In the genomic region with DNA sequence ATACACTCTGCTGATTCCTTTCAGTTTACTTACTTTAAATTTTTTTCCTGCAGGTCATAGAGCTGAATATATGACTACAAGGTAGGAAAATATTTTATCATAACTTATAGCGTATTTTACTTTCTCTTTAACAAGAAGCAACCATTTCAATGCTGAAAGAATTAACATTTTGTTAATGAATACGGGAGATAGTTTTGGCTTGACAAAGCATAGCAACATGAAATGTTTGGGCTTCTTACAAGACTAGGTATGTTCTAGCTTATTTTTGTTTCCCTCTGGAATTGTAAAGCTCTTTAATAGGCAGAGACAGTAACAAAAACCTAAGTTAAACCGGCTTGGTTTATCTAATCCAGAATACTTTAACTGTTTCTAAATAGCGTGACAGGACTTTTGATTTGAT, we compare ENCODE assay signal across 30 cellular contexts.
DNase-seq lines count a peak whose midpoint lies in the region; ATAC-seq, FAIRE-seq and TF ChIP-seq lines count a peak whose summit lies in the region.
"Had no signal": no experiment of that assay in that cellular context is flagged by ENCODE, and none has a peak within 500 bp of the region (broad histone marks: within the 10 kb centered on the region; RNA-seq: fewer than 3 reads in every experiment).

No MANE protein-coding gene starts in this region.

- H3K4me2 ChIP-seq in keratinocyte (ENCODE audit: control insufficient read depth, extremely low read depth, insufficient read depth, low read depth, low read length): peak overlapping the region; percentile 88
- peak overlapping the region; percentile 50 for H3K4me2 ChIP-seq in skeletal muscle satellite cell (ENCODE audit: low read length)
- H3K4me2 ChIP-seq: smooth muscle cell had no signal

- H3K4me1 ChIP-seq in keratinocyte (ENCODE audit: control insufficient read depth, extremely low read depth, insufficient read depth, low read length) (peaks cover 63% of the 10 kb centered on the region), skeletal muscle satellite cell (ENCODE audit: control insufficient read depth, insufficient read depth, low read length) (peaks cover 72% of the 10 kb centered on the region)

- H3K4me3 ChIP-seq in SK-N-MC (peak overlapping the region; percentile 17; the same call in 1 of the 2 replicates), keratinocyte (ENCODE audit: control insufficient read depth in 2 of 3, extremely low read depth in 1 of 3, insufficient read depth in 2 of 3, low read depth in 1 of 3, low read length in 3 of 3) (peak overlapping the region in 2 of 3 experiments; percentile 48 to 54), skeletal muscle satellite cell (ENCODE audit: low read length) (no peak overlapping the region)
- H3K4me3 ChIP-seq: psoas muscle, smooth muscle cell, upper lobe of right lung had no signal

- intact Hi-C loops in Calu3 (cut with micrococcal nuclease; ENCODE audit: unreplicated experiment): loop anchor here (5.0 kb wide), 2 partner anchors 170 to 240 kb away; no protein-coding TSS in a partner anchor

- TF ChIP-seq CTCF in Calu3 (IDR thresholded peaks at IDR 0.05; ENCODE audit: unreplicated experiment) (no peak), keratinocyte (optimal IDR thresholded peaks at IDR 0.05 in 1 of 3, IDR thresholded peaks at IDR 0.05 in 1 of 3, conservative IDR thresholded peaks at IDR 0.05 in 1 of 3; ENCODE audit: extremely low read depth in 1 of 3, insufficient read depth in 2 of 3, low read length in 3 of 3) (no peak)

- DNase-seq in Calu3: no peak
- no peak for DNase-seq in SK-N-MC (ENCODE audit: low read depth, low spot score)
- no peak for DNase-seq in keratinocyte (ENCODE audit: low read depth, low spot score)
- no peak for DNase-seq in NCI-H187 (lab: John Stamatoyannopoulos, UW)
- no peak for DNase-seq in activated CD8-positive, alpha-beta memory T cell treated with anti-CD3 and anti-CD28 coated beads, Interleukin-2, amount 50 U/mL, for 4 hours
- DNase-seq: activated CD4-positive, alpha-beta T cell treated with anti-CD3 and anti-CD28 coated beads, Interleukin-2, amount 10 ng/mL, durations not matched to agents 24 days and 14 days; activated gamma-delta T cell treated with Interleukin-2 at 50 U/mL for 16 hours; activated naive CD8-positive, alpha-beta T cell treated with anti-CD3 and anti-CD28 coated beads, Interleukin-2, amount 50 U/mL, for 24 hours; activated T-cell treated with anti-CD3 and anti-CD28 coated beads, Interleukin-2, amount 50 U/mL, for 24 hours; C1 segment of cervical spinal cord; COR-L47; DMS79 treated with DMSO at 0.1 percent for 48 hours; GF-D8; HCEC 1CT; left colon; MV-4-11; NCI-H146; NCI-H446; NCI-H774; psoas muscle; stimulated activated CD4-positive, alpha-beta T cell treated with anti-CD3 and anti-CD28 coated beads, Interleukin-2, amount 100 ng/mL, for 24 hours; upper lobe of right lung; WERI-Rb-1 had no signal

- H3K27ac Mint-ChIP-seq in Calu3 (ENCODE audit: unreplicated experiment): peak overlapping the region; percentile 82
- no peak overlapping the region for H3K27ac Mint-ChIP-seq in activated T-helper 17 cell treated with anti-CD3 and anti-CD28 coated beads, Interleukin-2, amount 50 U/mL, for 72 hours
- H3K27ac Mint-ChIP-seq: activated CD4-positive, alpha-beta T cell treated with anti-CD3 and anti-CD28 coated beads, Interleukin-2, amount 10 ng/mL, durations not matched to agents 24 days and 14 days; activated naive CD8-positive, alpha-beta T cell treated with anti-CD3 and anti-CD28 coated beads, Interleukin-2, amount 50 U/mL, for 24 hours; activated T-cell treated with anti-CD3 and anti-CD28 coated beads, Interleukin-2, amount 50 U/mL, for 24 hours had no signal

- no peaks in the 10 kb centered on the region for H3K27me3 ChIP-seq in keratinocyte (ENCODE audit: control insufficient read depth, extremely low read depth, insufficient read depth, low read length)
- H3K27me3 ChIP-seq in skeletal muscle satellite cell (ENCODE audit: control insufficient read depth, insufficient read depth, low read length): no peaks in the 10 kb centered on the region
- H3K27me3 ChIP-seq: neutrophil, upper lobe of right lung had no signal

- no peaks in the 10 kb centered on the region for H4K20me1 ChIP-seq in keratinocyte (ENCODE audit: control insufficient read depth, extremely low read depth, insufficient read depth, low read length)

- H3K4me3 Mint-ChIP-seq in Calu3 (ENCODE audit: low read depth, unreplicated experiment): no peak overlapping the region
- no peak overlapping the region for H3K4me3 Mint-ChIP-seq in activated T-helper 17 cell treated with anti-CD3 and anti-CD28 coated beads, Interleukin-2, amount 50 U/mL, for 72 hours
- H3K4me3 Mint-ChIP-seq: activated CD4-positive, alpha-beta T cell treated with anti-CD3 and anti-CD28 coated beads, Interleukin-2, amount 10 ng/mL, durations not matched to agents 24 days and 14 days; activated naive CD8-positive, alpha-beta T cell treated with anti-CD3 and anti-CD28 coated beads, Interleukin-2, amount 50 U/mL, for 24 hours; activated T-cell treated with anti-CD3 and anti-CD28 coated beads, Interleukin-2, amount 50 U/mL, for 24 hours had no signal

- H3K36me3 Mint-ChIP-seq in Calu3 (ENCODE audit: insufficient read depth, unreplicated experiment): peaks cover 6% of the 10 kb centered on the region
- H3K36me3 Mint-ChIP-seq in activated T-helper 17 cell treated with anti-CD3 and anti-CD28 coated beads, Interleukin-2, amount 50 U/mL, for 72 hours (ENCODE audit: low read depth): no peaks in the 10 kb centered on the region

- no peaks in the 10 kb centered on the region for H3K9me3 Mint-ChIP-seq in Calu3 (ENCODE audit: low read depth, unreplicated experiment)
- no peaks in the 10 kb centered on the region for H3K9me3 Mint-ChIP-seq in activated T-helper 17 cell treated with anti-CD3 and anti-CD28 coated beads, Interleukin-2, amount 50 U/mL, for 72 hours
- H3K9me3 Mint-ChIP-seq: activated CD4-positive, alpha-beta T cell treated with anti-CD3 and anti-CD28 coated beads, Interleukin-2, amount 10 ng/mL, durations not matched to agents 24 days and 14 days; activated naive CD8-positive, alpha-beta T cell treated with anti-CD3 and anti-CD28 coated beads, Interleukin-2, amount 50 U/mL, for 24 hours; activated T-cell treated with anti-CD3 and anti-CD28 coated beads, Interleukin-2, amount 50 U/mL, for 24 hours had no signal

- no peak for FAIRE-seq in keratinocyte (lab: Jason Lieb, UNC)
- FAIRE-seq: GM19239 had no signal

- H3K9me3 ChIP-seq in SK-N-MC (ENCODE audit: low read depth, low read length): no peaks in the 10 kb centered on the region
- H3K9me3 ChIP-seq in keratinocyte (ENCODE audit: control insufficient read depth, low read depth, low read length): no peaks in the 10 kb centered on the region
- no peaks in the 10 kb centered on the region for H3K9me3 ChIP-seq in skeletal muscle satellite cell (replicated peaks; ENCODE audit: low read length)
- H3K9me3 ChIP-seq: neutrophil, psoas muscle, upper lobe of right lung had no signal

- CTCF ChIA-PET in Calu3 (lab: Charles Lee): no interaction called here

- peak overlapping the region; percentile 56 for H2AFZ ChIP-seq in keratinocyte (ENCODE audit: control insufficient read depth, low read length)

- H3K36me3 ChIP-seq in SK-N-MC (ENCODE audit: insufficient read depth, low read length) (no peaks in the 10 kb centered on the region), keratinocyte (ENCODE audit: control insufficient read depth in 2 of 2, extremely low read depth in 1 of 2, insufficient read depth in 2 of 2, low read length in 2 of 2) (peaks cover 0 to 9% of the 10 kb centered on the region in 2 experiments), skeletal muscle satellite cell (ENCODE audit: insufficient read depth, low read length) (peaks cover 10% of the 10 kb centered on the region)
- H3K36me3 ChIP-seq: neutrophil, upper lobe of right lung, WERI-Rb-1 had no signal

- H3K79me2 ChIP-seq in keratinocyte (ENCODE audit: control insufficient read depth, insufficient read depth, low read length): no peaks in the 10 kb centered on the region

- no TSS peak for BruUV-seq in Calu3 (replicated peaks; lab: Mats Ljungman, UMichigan)

- H3K4me1 Mint-ChIP-seq in Calu3 (ENCODE audit: low read depth, unreplicated experiment): peaks cover 46% of the 10 kb centered on the region
- H3K4me1 Mint-ChIP-seq in activated T-helper 17 cell treated with anti-CD3 and anti-CD28 coated beads, Interleukin-2, amount 50 U/mL, for 72 hours: no peaks in the 10 kb centered on the region
- H3K4me1 Mint-ChIP-seq: activated naive CD8-positive, alpha-beta T cell treated with anti-CD3 and anti-CD28 coated beads, Interleukin-2, amount 50 U/mL, for 24 hours had no signal

- H3K27ac ChIP-seq in SK-N-MC (peak overlapping the region; percentile 71), keratinocyte (ENCODE audit: control insufficient read depth, insufficient read depth, low read length) (peak overlapping the region; percentile 74)
- H3K27ac ChIP-seq: HL-60, neutrophil, psoas muscle, upper lobe of right lung, WERI-Rb-1 had no signal

- peak overlapping the region; percentile 56 for H3K9ac ChIP-seq in SK-N-MC (ENCODE audit: insufficient read length)
- H3K9ac ChIP-seq in keratinocyte (ENCODE audit: control insufficient read depth, extremely low read depth, insufficient read depth, low read length): peak overlapping the region; percentile 47
- H3K9ac ChIP-seq in skeletal muscle satellite cell (ENCODE audit: low read depth, low read length): peak overlapping the region; percentile 27

- ATAC-seq in GM21367 (IDR thresholded peaks at IDR 0.05; ENCODE audit: unreplicated experiment): no peak
- ATAC-seq in activated T-helper 17 cell treated with anti-CD3 and anti-CD28 coated beads, Interleukin-2, amount 50 U/mL, for 72 hours (replicated peaks): no peak
- ATAC-seq: activated naive CD8-positive, alpha-beta T cell treated with anti-CD3 and anti-CD28 coated beads, Interleukin-2, amount 50 U/mL, for 24 hours; left colon; psoas muscle; upper lobe of right lung had no signal

- H3K9me1 ChIP-seq in keratinocyte (ENCODE audit: control insufficient read depth, extremely low read depth, insufficient read depth, low read length): no peaks in the 10 kb centered on the region

- H3K27me3 Mint-ChIP-seq in Calu3 (ENCODE audit: unreplicated experiment): no peaks in the 10 kb centered on the region
- peaks cover 12% of the 10 kb centered on the region for H3K27me3 Mint-ChIP-seq in activated T-helper 17 cell treated with anti-CD3 and anti-CD28 coated beads, Interleukin-2, amount 50 U/mL, for 72 hours
- H3K27me3 Mint-ChIP-seq: activated CD4-positive, alpha-beta T cell treated with anti-CD3 and anti-CD28 coated beads, Interleukin-2, amount 10 ng/mL, durations not matched to agents 24 days and 14 days had no signal

- dilution Hi-C loops in keratinocyte (cut with MboI; ENCODE audit: extremely low pct_ligation_motif_present, low sequenced_read_pairs): no loop called here
